Comparison of ENCODE assay signal across 8 cellular contexts in the genomic region with DNA sequence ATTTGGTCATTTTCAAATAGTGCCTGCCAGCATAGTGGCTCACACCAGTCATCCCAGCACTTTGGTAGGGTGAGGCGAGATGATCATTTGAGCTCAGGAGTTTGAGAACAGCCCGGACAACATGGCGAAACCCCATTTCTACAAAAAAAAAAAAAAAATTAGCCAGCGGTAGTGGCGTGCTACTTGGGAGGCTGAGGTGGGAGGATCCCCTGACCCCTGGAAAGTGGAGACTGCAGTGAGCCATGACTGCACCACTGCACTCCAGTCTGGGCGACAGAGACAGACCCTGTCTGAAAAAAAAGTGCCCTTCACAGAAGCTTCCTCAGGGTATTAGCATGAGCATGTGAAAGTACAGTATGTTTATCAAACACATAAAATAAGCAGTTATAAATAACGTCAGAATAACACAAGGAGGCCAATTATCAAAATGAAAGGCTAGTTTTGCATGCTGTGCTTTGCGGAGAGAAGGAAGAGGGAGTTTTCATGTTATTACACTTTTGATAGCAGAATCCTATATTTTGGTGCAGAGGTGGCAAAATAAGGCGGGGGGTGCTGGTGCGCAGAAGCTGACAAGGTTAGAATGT. TPM values are rescaled to one million over a fixed set of nuclear protein-coding genes. Genes with fewer than 3 reads are reported as not detected.
A peak's percentile ranks its signal among the peaks of the same experiment; 100 is the strongest.
DNase-seq lines count a peak whose midpoint lies in the region; ATAC-seq and TF ChIP-seq lines count a peak whose summit lies in the region.

No MANE protein-coding gene starts in this region.

- no peaks in the 10 kb centered on the region for H3K9me3 Mint-ChIP-seq in activated CD4-positive, alpha-beta T cell treated with anti-CD3 and anti-CD28 coated beads, Interleukin-2, amount 10 ng/mL, durations not matched to agents 24 days and 14 days
- no peaks in the 10 kb centered on the region for H3K9me3 Mint-ChIP-seq in activated T-helper 2 cell treated with anti-CD3 and anti-CD28 coated beads, Interferon-gamma antibody, Interleukin-2, Interleukin-4, amounts not matched to agents 10 μg/mL and 5 μg/mL and 100 μg/mL, durations not matched to agents 14 hours and 24 hours and 36 hours

- H3K36me3 Mint-ChIP-seq in activated CD4-positive, alpha-beta T cell treated with anti-CD3 and anti-CD28 coated beads, Interleukin-2, amount 10 ng/mL, durations not matched to agents 24 days and 14 days (ENCODE audit: low read depth): peaks cover 26% of the 10 kb centered on the region
- H3K36me3 Mint-ChIP-seq in activated T-helper 2 cell treated with anti-CD3 and anti-CD28 coated beads, Interferon-gamma antibody, Interleukin-2, Interleukin-4, amounts not matched to agents 10 μg/mL and 5 μg/mL and 100 μg/mL, durations not matched to agents 14 hours and 24 hours and 36 hours (ENCODE audit: low read depth): peaks cover 31% of the 10 kb centered on the region

- H3K9me3 ChIP-seq in thoracic aorta: no peaks in the 10 kb centered on the region

- H3K4me1 Mint-ChIP-seq in activated CD4-positive, alpha-beta T cell treated with anti-CD3 and anti-CD28 coated beads, Interleukin-2, amount 10 ng/mL, durations not matched to agents 24 days and 14 days: peaks cover 39% of the 10 kb centered on the region
- peaks cover 36% of the 10 kb centered on the region for H3K4me1 Mint-ChIP-seq in activated T-helper 2 cell treated with anti-CD3 and anti-CD28 coated beads, Interferon-gamma antibody, Interleukin-2, Interleukin-4, amounts not matched to agents 10 μg/mL and 5 μg/mL and 100 μg/mL, durations not matched to agents 14 hours and 24 hours and 36 hours (ENCODE audit: low read depth)

- peak overlapping the region; percentile 81 to 93 for H3K27ac ChIP-seq in thoracic aorta

- peaks cover 3% of the 10 kb centered on the region for H3K27me3 Mint-ChIP-seq in activated CD4-positive, alpha-beta T cell treated with anti-CD3 and anti-CD28 coated beads, Interleukin-2, amount 10 ng/mL, durations not matched to agents 24 days and 14 days
- H3K27me3 Mint-ChIP-seq in activated T-helper 2 cell treated with anti-CD3 and anti-CD28 coated beads, Interferon-gamma antibody, Interleukin-2, Interleukin-4, amounts not matched to agents 10 μg/mL and 5 μg/mL and 100 μg/mL, durations not matched to agents 14 hours and 24 hours and 36 hours (ENCODE audit: low read depth): peaks cover 2% of the 10 kb centered on the region

- H3K4me1 ChIP-seq in thoracic aorta (ENCODE audit: control insufficient read depth in 1 of 2, low read depth in 2 of 2): peaks cover 8 to 32% of the 10 kb centered on the region in 2 donors

- H3K27me3 ChIP-seq in thoracic aorta (replicated peaks; ENCODE audit: insufficient read depth): no peaks in the 10 kb centered on the region

- peak; percentile 66 for DNase-seq in activated CD4-positive, alpha-beta T cell treated with anti-CD3 and anti-CD28 coated beads, Interleukin-2, amount 10 ng/mL, durations not matched to agents 24 days and 14 days
- no peak for DNase-seq in activated CD4-positive, alpha-beta T cell treated with anti-CD3 and anti-CD28 coated beads for 48 hours
- no peak for DNase-seq in activated T-helper 2 cell treated with anti-CD3 and anti-CD28 coated beads, Interferon-gamma antibody, Interleukin-2, Interleukin-4, amounts not matched to agents 10 μg/mL and 5 μg/mL and 100 μg/mL, durations not matched to agents 14 hours and 24 hours and 36 hours (ENCODE audit: low spot score)
- DNase-seq in iris pigment epithelial cell (ENCODE audit: low read depth) (peak; percentile 8), thoracic aorta (ENCODE audit: low spot score) (no peak), NCI-H2029 (lab: John Stamatoyannopoulos, UW) (no peak), DMS153 treated with DMSO at 0.1 percent for 48 hours (lab: John Stamatoyannopoulos, UW; ENCODE audit: unreplicated experiment) (no peak)

- intact Hi-C loops in activated CD4-positive, alpha-beta T cell treated with anti-CD3 and anti-CD28 coated beads, Interleukin-2, amount 10 ng/mL, durations not matched to agents 24 days and 14 days (cut with micrococcal nuclease): loop anchor here (1.0 to 5.0 kb wide), 8 partner anchors 14 to 1888 kb away; a partner anchor contains a TSS
- intact Hi-C loops in activated T-helper 2 cell treated with anti-CD3 and anti-CD28 coated beads, Interferon-gamma antibody, Interleukin-2, Interleukin-4, amounts not matched to agents 10 μg/mL and 5 μg/mL and 100 μg/mL, durations not matched to agents 14 hours and 24 hours and 36 hours (cut with micrococcal nuclease): loop anchor here (1.0 to 10.0 kb wide), 6 partner anchors 14 to 1694 kb away; a partner anchor contains a TSS

- H3K4me3 Mint-ChIP-seq in activated CD4-positive, alpha-beta T cell treated with anti-CD3 and anti-CD28 coated beads, Interleukin-2, amount 10 ng/mL, durations not matched to agents 24 days and 14 days: peak overlapping the region; percentile 98
- H3K4me3 Mint-ChIP-seq in activated T-helper 2 cell treated with anti-CD3 and anti-CD28 coated beads, Interferon-gamma antibody, Interleukin-2, Interleukin-4, amounts not matched to agents 10 μg/mL and 5 μg/mL and 100 μg/mL, durations not matched to agents 14 hours and 24 hours and 36 hours (ENCODE audit: low read depth): peak overlapping the region; percentile 93

- H3K27ac Mint-ChIP-seq in activated CD4-positive, alpha-beta T cell treated with anti-CD3 and anti-CD28 coated beads, Interleukin-2, amount 10 ng/mL, durations not matched to agents 24 days and 14 days: peak overlapping the region; percentile 94
- peak overlapping the region; percentile 92 for H3K27ac Mint-ChIP-seq in activated T-helper 2 cell treated with anti-CD3 and anti-CD28 coated beads, Interferon-gamma antibody, Interleukin-2, Interleukin-4, amounts not matched to agents 10 μg/mL and 5 μg/mL and 100 μg/mL, durations not matched to agents 14 hours and 24 hours and 36 hours

- H3K4me3 ChIP-seq in thoracic aorta: peak overlapping the region; percentile 91

- no peak for ATAC-seq in thoracic aorta (ENCODE audit: insufficient number of reproducible peaks, low FRiP score, low read depth)
- ATAC-seq in GM18519 (IDR thresholded peaks at IDR 0.05; ENCODE audit: low FRiP score, unreplicated experiment): no peak

- H3K36me3 ChIP-seq in thoracic aorta: peaks cover 9% of the 10 kb centered on the region

- TF ChIP-seq CTCF in thoracic aorta (IDR thresholded peaks at IDR 0.05): no peak

RNA-seq across cellular contexts. Expression of a gene that starts 0.8 kb away (rescaled TPM):
- total RNA-seq in activated CD4-positive, alpha-beta T cell treated with anti-CD3 and anti-CD28 coated beads, Interleukin-2, amount 10 ng/mL, durations not matched to agents 24 days and 14 days: 56.1 and 57.8 TPM in 2 replicates
- 50.0 and 53.6 TPM in 2 replicates for total RNA-seq in activated T-helper 2 cell treated with anti-CD3 and anti-CD28 coated beads, Interferon-gamma antibody, Interleukin-2, Interleukin-4, amounts not matched to agents 10 μg/mL and 5 μg/mL and 100 μg/mL, durations not matched to agents 14 hours and 24 hours and 36 hours
- 10 to 100 TPM; 15.7 to 24.8 TPM for total RNA-seq in thoracic aorta

RNA-seq across cellular contexts. Expression of a gene that starts 38.8 kb away (rescaled TPM):
- total RNA-seq in activated CD4-positive, alpha-beta T cell treated with anti-CD3 and anti-CD28 coated beads, Interleukin-2, amount 10 ng/mL, durations not matched to agents 24 days and 14 days: 7.7 TPM in 2 replicates
- 10.2 and 11.8 TPM in 2 replicates for total RNA-seq in activated T-helper 2 cell treated with anti-CD3 and anti-CD28 coated beads, Interferon-gamma antibody, Interleukin-2, Interleukin-4, amounts not matched to agents 10 μg/mL and 5 μg/mL and 100 μg/mL, durations not matched to agents 14 hours and 24 hours and 36 hours
- 10 to 100 TPM; 25.5 to 26.1 TPM for total RNA-seq in thoracic aorta

Comparison
In these comparisons a context has a peak if more than half of its experiments do, and no peak if none do; other contexts are left out.
1. DNase-seq: peak in activated CD4-positive, alpha-beta T cell treated with anti-CD3 and anti-CD28 coated beads, Interleukin-2, amount 10 ng/mL, durations not matched to agents 24 days and 14 days (single experiment) and iris pigment epithelial cell (single experiment); none in activated CD4-positive, alpha-beta T cell treated with anti-CD3 and anti-CD28 coated beads for 48 hours (single experiment), activated T-helper 2 cell treated with anti-CD3 and anti-CD28 coated beads, Interferon-gamma antibody, Interleukin-2, Interleukin-4, amounts not matched to agents 10 μg/mL and 5 μg/mL and 100 μg/mL, durations not matched to agents 14 hours and 24 hours and 36 hours (single experiment), thoracic aorta (single experiment), NCI-H2029 (single experiment) and DMS153 treated with DMSO at 0.1 percent for 48 hours (single experiment).